Comparison of ENCODE assay signal across 1 cellular context in genomic region chr17:17538417-17539391, GRCh38.
TF ChIP-seq lines count a peak whose summit lies in the region.

No MANE protein-coding gene starts in this region.

TF ChIP-seq in HepG2, 621 proteins besides CTCF, POLR2A, EP300 and RAD21 (continued from another document and continues in another):
- TF ChIP-seq ZNF574 (CRISPR knock-in tag; IDR thresholded peaks at IDR 0.05) (peak; percentile 60), ZNF33B (CRISPR knock-in tag; IDR thresholded peaks at IDR 0.05) (no peak), FOSL2 (CRISPR knock-in tag; IDR thresholded peaks at IDR 0.05) (peak; percentile 81), NR2F1 (CRISPR knock-in tag; IDR thresholded peaks at IDR 0.05) (no peak), MBD4 (IDR thresholded peaks at IDR 0.05; ENCODE audit: borderline replicate concordance, low read length) (no peak), CREM (IDR thresholded peaks at IDR 0.05) (peak; percentile 89), CREM (CRISPR knock-in tag; IDR thresholded peaks at IDR 0.05) (no peak), ZNF180 (CRISPR knock-in tag; IDR thresholded peaks at IDR 0.05; ENCODE audit: borderline replicate concordance, low read depth) (no peak), CCDC6 (CRISPR knock-in tag; IDR thresholded peaks at IDR 0.05) (no peak), HHEX (CRISPR knock-in tag; IDR thresholded peaks at IDR 0.05) (peak; percentile 75), FOXJ3 (CRISPR knock-in tag; IDR thresholded peaks at IDR 0.05; ENCODE audit: borderline replicate concordance) (peak; percentile 82; the same call in 1 of the 2 replicates), TFE3 (CRISPR knock-in tag; IDR thresholded peaks at IDR 0.05) (peak; percentile 89), ELF3 (CRISPR knock-in tag; IDR thresholded peaks at IDR 0.05) (peak; percentile 87), ZNF724P (CRISPR knock-in tag; IDR thresholded peaks at IDR 0.05; ENCODE audit: borderline replicate concordance) (no peak), TP53 (CRISPR knock-in tag; conservative IDR thresholded peaks at IDR 0.05) (no peak), ZBTB37 (CRISPR knock-in tag; IDR thresholded peaks at IDR 0.05) (peak; percentile 90), ZNF142 (CRISPR knock-in tag; IDR thresholded peaks at IDR 0.05) (no peak), SSRP1 (CRISPR knock-in tag; IDR thresholded peaks at IDR 0.05) (no peak), KDM1A (CRISPR knock-in tag; IDR thresholded peaks at IDR 0.05) (peak; percentile 60), POLR2AphosphoS2 (IDR thresholded peaks at IDR 0.05; ENCODE audit: low read depth, low read length) (no peak), ZBTB43 (CRISPR knock-in tag; conservative IDR thresholded peaks at IDR 0.05) (no peak), HDAC1 (CRISPR knock-in tag; IDR thresholded peaks at IDR 0.05) (peak; percentile 64), POGZ (CRISPR knock-in tag; IDR thresholded peaks at IDR 0.05) (peak; percentile 53), THAP11 (CRISPR knock-in tag; IDR thresholded peaks at IDR 0.05) (peak; percentile 68; the same call in 1 of the 2 replicates), SIN3A (IDR thresholded peaks at IDR 0.05; ENCODE audit: borderline replicate concordance, low read depth, low read length) (peak; percentile 74), ZMYM3 (CRISPR knock-in tag; IDR thresholded peaks at IDR 0.05) (peak; percentile 97), PAF1 (CRISPR knock-in tag; IDR thresholded peaks at IDR 0.05) (no peak)
- TF ChIP-seq, protein P1, sequence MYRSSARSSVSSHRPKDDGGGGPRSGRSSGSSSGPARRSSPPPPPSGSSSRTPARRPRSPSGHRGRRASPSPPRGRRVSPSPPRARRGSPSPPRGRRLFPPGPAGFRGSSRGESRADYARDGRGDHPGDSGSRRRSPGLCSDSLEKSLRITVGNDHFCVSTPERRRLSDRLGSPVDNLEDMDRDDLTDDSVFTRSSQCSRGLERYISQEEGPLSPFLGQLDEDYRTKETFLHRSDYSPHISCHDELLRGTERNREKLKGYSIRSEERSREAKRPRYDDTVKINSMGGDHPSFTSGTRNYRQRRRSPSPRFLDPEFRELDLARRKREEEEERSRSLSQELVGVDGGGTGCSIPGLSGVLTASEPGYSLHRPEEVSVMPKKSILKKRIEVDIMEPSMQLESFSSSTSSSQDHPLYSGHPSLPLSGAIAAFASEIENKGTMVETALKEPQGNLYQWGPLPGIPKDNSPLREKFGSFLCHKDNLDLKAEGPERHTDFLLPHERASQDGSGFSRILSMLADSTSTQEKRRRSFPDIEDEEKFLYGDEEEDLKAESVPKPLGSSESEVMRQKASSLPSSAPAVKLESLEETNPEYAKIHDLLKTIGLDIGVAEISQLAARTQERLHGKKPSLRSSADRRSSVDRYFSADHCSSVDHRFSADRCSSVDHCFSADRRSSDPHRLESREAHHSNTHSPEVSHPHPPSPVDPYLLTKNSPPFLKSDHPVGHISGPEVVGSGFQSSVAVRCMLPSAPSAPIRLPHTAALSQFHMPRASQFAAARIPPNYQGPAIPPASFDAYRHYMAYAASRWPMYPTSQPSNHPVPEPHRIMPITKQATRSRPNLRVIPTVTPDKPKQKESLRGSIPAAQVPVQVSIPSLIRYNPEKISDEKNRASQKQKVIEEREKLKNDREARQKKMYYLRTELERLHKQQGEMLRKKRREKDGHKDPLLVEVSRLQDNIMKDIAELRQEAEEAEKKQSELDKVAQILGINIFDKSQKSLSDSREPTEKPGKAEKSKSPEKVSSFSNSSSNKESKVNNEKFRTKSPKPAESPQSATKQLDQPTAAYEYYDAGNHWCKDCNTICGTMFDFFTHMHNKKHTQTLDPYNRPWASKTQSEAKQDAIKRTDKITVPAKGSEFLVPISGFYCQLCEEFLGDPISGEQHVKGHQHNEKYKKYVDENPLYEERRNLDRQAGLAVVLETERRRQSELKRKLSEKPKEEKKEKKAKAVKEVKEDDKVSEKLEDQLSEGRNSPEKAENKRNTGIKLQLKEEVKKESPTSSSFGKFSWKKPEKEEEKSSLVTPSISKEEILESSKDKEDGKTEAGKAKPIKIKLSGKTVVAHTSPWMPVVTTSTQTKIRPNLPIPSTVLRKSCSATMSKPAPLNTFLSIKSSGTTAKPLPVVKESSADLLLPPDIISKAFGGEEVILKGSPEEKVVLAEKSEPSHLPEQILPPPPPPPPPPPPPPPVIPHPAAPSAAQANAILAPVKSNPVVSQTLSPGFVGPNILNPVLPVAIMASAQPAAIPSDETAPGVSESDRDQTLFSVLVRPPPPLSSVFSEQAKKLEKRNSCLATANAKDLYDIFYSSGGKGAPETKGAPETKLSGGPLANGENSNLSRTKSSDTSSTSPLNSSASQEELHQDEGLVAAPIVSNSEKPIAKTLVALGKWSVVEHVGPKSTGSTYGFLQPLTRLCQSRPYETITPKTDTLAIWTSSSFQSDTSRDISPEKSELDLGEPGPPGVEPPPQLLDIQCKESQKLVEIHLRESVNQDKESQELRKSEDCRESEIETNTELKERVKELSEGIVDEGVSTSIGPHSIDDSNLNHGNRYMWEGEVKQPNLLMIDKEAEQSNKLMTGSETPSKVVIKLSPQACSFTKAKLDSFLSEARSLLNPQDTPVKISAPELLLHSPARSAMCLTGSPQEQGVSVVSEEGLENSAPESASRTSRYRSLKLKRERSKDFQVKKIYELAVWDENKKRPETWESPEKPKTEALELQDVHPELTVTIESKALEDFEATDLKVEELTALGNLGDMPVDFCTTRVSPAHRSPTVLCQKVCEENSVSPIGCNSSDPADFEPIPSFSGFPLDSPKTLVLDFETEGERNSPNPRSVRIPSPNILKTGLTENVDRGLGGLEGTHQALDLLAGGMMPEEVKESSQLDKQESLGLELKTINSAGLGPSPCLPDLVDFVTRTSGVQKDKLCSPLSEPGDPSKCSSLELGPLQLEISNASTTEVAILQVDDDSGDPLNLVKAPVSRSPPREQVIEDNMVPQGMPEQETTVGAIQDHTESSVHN (CRISPR knock-in tag; IDR thresholded peaks at IDR 0.05): no peak
- TF ChIP-seq, protein P2, sequence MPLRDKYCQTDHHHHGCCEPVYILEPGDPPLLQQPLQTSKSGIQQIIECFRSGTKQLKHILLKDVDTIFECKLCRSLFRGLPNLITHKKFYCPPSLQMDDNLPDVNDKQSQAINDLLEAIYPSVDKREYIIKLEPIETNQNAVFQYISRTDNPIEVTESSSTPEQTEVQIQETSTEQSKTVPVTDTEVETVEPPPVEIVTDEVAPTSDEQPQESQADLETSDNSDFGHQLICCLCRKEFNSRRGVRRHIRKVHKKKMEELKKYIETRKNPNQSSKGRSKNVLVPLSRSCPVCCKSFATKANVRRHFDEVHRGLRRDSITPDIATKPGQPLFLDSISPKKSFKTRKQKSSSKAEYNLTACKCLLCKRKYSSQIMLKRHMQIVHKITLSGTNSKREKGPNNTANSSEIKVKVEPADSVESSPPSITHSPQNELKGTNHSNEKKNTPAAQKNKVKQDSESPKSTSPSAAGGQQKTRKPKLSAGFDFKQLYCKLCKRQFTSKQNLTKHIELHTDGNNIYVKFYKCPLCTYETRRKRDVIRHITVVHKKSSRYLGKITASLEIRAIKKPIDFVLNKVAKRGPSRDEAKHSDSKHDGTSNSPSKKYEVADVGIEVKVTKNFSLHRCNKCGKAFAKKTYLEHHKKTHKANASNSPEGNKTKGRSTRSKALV (CRISPR knock-in tag; IDR thresholded peaks at IDR 0.05): no peak
- TF ChIP-seq, protein P3, sequence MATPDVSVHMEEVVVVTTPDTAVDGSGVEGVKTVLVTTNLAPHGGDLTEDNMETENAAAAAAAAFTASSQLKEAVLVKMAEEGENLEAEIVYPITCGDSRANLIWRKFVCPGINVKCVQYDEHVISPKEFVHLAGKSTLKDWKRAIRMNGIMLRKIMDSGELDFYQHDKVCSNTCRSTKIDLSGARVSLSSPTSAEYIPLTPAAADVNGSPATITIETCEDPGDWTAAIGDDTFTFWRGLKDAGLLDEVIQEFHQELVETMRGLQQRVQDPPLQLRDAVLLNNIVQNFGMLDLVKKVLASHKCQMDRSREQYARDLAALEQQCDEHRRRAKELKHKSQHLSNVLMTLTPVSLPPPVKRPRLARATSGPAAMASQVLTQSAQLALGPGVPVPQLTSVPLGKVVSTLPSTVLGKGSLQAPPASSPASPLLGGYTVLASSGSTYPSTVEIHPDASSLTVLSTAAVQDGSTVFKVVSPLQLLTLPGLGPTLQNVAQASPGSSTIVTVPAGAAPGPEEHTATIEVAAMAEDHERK (CRISPR knock-in tag; IDR thresholded peaks at IDR 0.05; ENCODE audit: low read depth): no peak
- TF ChIP-seq, protein P4, sequence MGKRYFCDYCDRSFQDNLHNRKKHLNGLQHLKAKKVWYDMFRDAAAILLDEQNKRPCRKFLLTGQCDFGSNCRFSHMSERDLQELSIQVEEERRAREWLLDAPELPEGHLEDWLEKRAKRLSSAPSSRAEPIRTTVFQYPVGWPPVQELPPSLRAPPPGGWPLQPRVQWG (CRISPR knock-in tag; IDR thresholded peaks at IDR 0.05; ENCODE audit: borderline replicate concordance, low read depth): no peak
